Comparison of ENCODE assay signal across 21 cellular contexts in the genomic region with DNA sequence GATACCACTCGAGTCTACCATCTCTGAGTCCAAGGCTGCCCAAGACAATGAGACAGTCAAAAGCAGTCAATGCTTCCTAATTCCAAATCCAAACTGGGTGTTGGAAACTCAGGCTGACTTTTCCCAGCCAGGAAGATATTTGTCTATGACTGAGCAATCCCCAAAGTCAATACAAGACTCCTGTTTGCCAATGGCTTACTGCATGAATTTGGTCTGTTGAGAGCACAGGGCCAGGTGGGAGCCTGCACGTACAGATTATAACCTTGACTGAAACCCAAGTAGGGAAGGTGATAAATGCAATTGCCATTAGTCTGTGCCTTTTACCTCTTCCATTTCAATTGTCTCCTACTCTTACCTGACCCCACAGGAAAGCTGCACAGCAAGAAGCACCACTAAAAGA.
"Had no signal": no experiment of that assay in that cellular context is flagged by ENCODE, and none has a peak within 500 bp of the region (broad histone marks: within the 10 kb centered on the region; RNA-seq: fewer than 3 reads in every experiment).

No MANE protein-coding gene starts in this region.

- H3K4me1 ChIP-seq: psoas muscle, spleen had no signal

- H3K9me3 Mint-ChIP-seq: endodermal cell had no signal

- H3K36me3 Mint-ChIP-seq: activated naive CD8-positive, alpha-beta T cell had no signal

- H3K27ac Mint-ChIP-seq: activated B cell treated with CpG ODN at 0.5 μM for 24 hours; activated CD8-positive, alpha-beta T cell treated with anti-CD3 and anti-CD28 coated beads, Interleukin-2, amount 10 ng/mL, durations not matched to agents 7 days and 5 days; activated naive CD8-positive, alpha-beta T cell; activated T-cell treated with anti-CD3 and anti-CD28 coated beads, Interleukin-2, amount 50 U/mL, for 72 hours; endodermal cell; stimulated activated naive CD8-positive, alpha-beta T cell treated with anti-CD3 and anti-CD28 coated beads, Interleukin-15, amount 100 ng/mL, for 72 hours had no signal

- DNase-seq: activated B cell treated with CpG ODN at 0.5 μM for 24 hours; activated CD4-positive, alpha-beta T cell treated with anti-CD3 and anti-CD28 coated beads for 48 hours; activated CD8-positive, alpha-beta memory T cell treated with anti-CD3 and anti-CD28 coated beads, Interleukin-2, amount 50 U/mL, for 48 hours; activated CD8-positive, alpha-beta T cell treated with anti-CD3 and anti-CD28 coated beads, Interleukin-2, amount 10 ng/mL, durations not matched to agents 7 days and 5 days; activated gamma-delta T cell treated with Interleukin-2 at 50 U/mL for 16 hours; activated T-cell treated with anti-CD3 and anti-CD28 coated beads, Interleukin-2, amount 50 U/mL, for 72 hours; amniotic stem cell; dorsolateral prefrontal cortex; endodermal cell; gastrocnemius medialis; heart left ventricle; left cardiac atrium; midbrain; psoas muscle; spleen; stimulated activated naive CD8-positive, alpha-beta T cell treated with anti-CD3 and anti-CD28 coated beads, Interleukin-15, amount 100 ng/mL, for 72 hours had no signal

- H3K4me1 Mint-ChIP-seq: activated B cell treated with CpG ODN at 0.5 μM for 24 hours; neural crest cell; stimulated activated naive CD8-positive, alpha-beta T cell treated with anti-CD3 and anti-CD28 coated beads, Interleukin-15, amount 100 ng/mL, for 72 hours had no signal

- H3K36me3 ChIP-seq: gastrocnemius medialis, heart left ventricle, spleen, thoracic aorta had no signal

- H3K27me3 ChIP-seq: dorsolateral prefrontal cortex, gastrocnemius medialis, heart left ventricle, spleen had no signal

- FAIRE-seq: TTC549 had no signal

- H3K27ac ChIP-seq: dorsolateral prefrontal cortex, gastrocnemius medialis, heart left ventricle, psoas muscle, spleen, thoracic aorta had no signal

- H3K27me3 Mint-ChIP-seq: activated B cell treated with CpG ODN at 0.5 μM for 24 hours; activated naive CD8-positive, alpha-beta T cell; stimulated activated naive CD8-positive, alpha-beta T cell treated with anti-CD3 and anti-CD28 coated beads, Interleukin-15, amount 100 ng/mL, for 72 hours had no signal

- ATAC-seq: activated CD8-positive, alpha-beta T cell treated with anti-CD3 and anti-CD28 coated beads, Interleukin-2, amount 10 ng/mL, durations not matched to agents 7 days and 5 days; activated T-cell treated with anti-CD3 and anti-CD28 coated beads, Interleukin-2, amount 50 U/mL, for 72 hours; gastrocnemius medialis; heart left ventricle; left cardiac atrium; psoas muscle; sciatic nerve; stimulated activated naive CD8-positive, alpha-beta T cell treated with anti-CD3 and anti-CD28 coated beads, Interleukin-15, amount 100 ng/mL, for 72 hours had no signal

- H3K9me3 ChIP-seq: gastrocnemius medialis, heart left ventricle, psoas muscle, spleen, thoracic aorta had no signal

- H3K4me3 ChIP-seq: dorsolateral prefrontal cortex, gastrocnemius medialis, heart left ventricle, psoas muscle, spleen, thoracic aorta had no signal

- H3K4me3 Mint-ChIP-seq: activated B cell treated with CpG ODN at 0.5 μM for 24 hours; activated CD8-positive, alpha-beta T cell treated with anti-CD3 and anti-CD28 coated beads, Interleukin-2, amount 10 ng/mL, durations not matched to agents 7 days and 5 days; activated naive CD8-positive, alpha-beta T cell; activated T-cell treated with anti-CD3 and anti-CD28 coated beads, Interleukin-2, amount 50 U/mL, for 72 hours; endodermal cell; neural crest cell; stimulated activated naive CD8-positive, alpha-beta T cell treated with anti-CD3 and anti-CD28 coated beads, Interleukin-15, amount 100 ng/mL, for 72 hours had no signal
